ENCODE assay signal across 8 cellular contexts in the genomic region with DNA sequence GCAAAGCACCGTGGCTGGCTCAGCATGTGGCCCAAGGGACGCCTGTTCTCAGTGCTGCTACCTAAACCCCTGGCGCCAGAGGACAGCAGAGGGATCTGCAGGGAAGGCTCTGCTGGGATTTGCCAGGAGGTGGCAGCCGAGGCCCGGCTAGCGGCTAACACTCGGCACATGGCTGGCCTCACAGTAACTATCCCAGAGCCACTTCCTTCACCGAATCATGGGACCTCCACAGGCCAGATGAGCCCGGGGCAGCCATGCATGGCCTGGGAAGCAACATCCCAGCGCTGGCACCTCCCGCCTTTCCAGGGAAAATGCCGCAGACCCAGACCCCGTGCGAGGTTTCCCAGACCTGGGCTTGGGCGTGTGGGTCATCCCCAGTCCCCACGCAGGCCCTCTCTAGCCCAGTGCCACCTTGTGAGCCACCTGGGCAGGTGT. TPM values are rescaled to one million over a fixed set of nuclear protein-coding genes. Genes with fewer than 3 reads are reported as not detected.
A peak's percentile ranks its signal among the peaks of the same experiment; 100 is the strongest.
DNase-seq lines count a peak whose midpoint lies in the region; ATAC-seq lines count a peak whose summit lies in the region.

No MANE protein-coding gene starts in this region.

- H3K4me3 ChIP-seq in naive thymus-derived CD4-positive, alpha-beta T cell (ENCODE audit: low read length): no peak overlapping the region

- POLR2A ChIA-PET in naive thymus-derived CD4-positive, alpha-beta T cell (lab: Charles Lee): no interaction called here

- no peak overlapping the region for H3K27ac Mint-ChIP-seq in naive thymus-derived CD4-positive, alpha-beta T cell
- no peak overlapping the region for H3K27ac Mint-ChIP-seq in stimulated activated memory B cell treated with anti-CD40 and anti-IgM and Interleukin-4, amounts not matched to agents 10 μg/mL and 1 μg/mL and 100 μg/mL, for 72 hours

- CTCF ChIA-PET in naive thymus-derived CD4-positive, alpha-beta T cell (lab: Charles Lee): interaction anchor here (0.7 to 1.2 kb wide), 3 partner anchors 119 to 133 kb away, joined by 3 to 4 read pairs (median 3); no protein-coding TSS in a partner anchor

- H3K9me3 Mint-ChIP-seq in naive thymus-derived CD4-positive, alpha-beta T cell: peaks cover 0 to 8% (median 0%) of the 10 kb centered on the region in 11 donors
- peaks cover 2% of the 10 kb centered on the region for H3K9me3 Mint-ChIP-seq in stimulated activated memory B cell treated with anti-CD40 and anti-IgM and Interleukin-4, amounts not matched to agents 10 μg/mL and 1 μg/mL and 100 μg/mL, for 72 hours

- H3K4me3 Mint-ChIP-seq in naive thymus-derived CD4-positive, alpha-beta T cell: no peak overlapping the region
- no peak overlapping the region for H3K4me3 Mint-ChIP-seq in stimulated activated memory B cell treated with anti-CD40 and anti-IgM and Interleukin-4, amounts not matched to agents 10 μg/mL and 1 μg/mL and 100 μg/mL, for 72 hours

- H3K4me1 ChIP-seq in naive thymus-derived CD4-positive, alpha-beta T cell (ENCODE audit: control insufficient read depth in 2 of 2, insufficient read depth in 2 of 2, low read length in 2 of 2): peaks cover 0 to 6% of the 10 kb centered on the region in 2 donors

- H3K27me3 ChIP-seq in naive thymus-derived CD4-positive, alpha-beta T cell (ENCODE audit: control insufficient read depth in 2 of 2, insufficient read depth in 2 of 2, low read length in 2 of 2): no peaks in the 10 kb centered on the region

- H3K36me3 ChIP-seq in naive thymus-derived CD4-positive, alpha-beta T cell (ENCODE audit: control insufficient read depth in 2 of 3, insufficient read depth in 3 of 3, low read length in 3 of 3): no peaks in the 10 kb centered on the region

- no peak overlapping the region for H3K27ac ChIP-seq in naive thymus-derived CD4-positive, alpha-beta T cell (ENCODE audit: low read depth, low read length)

- H3K27me3 Mint-ChIP-seq in naive thymus-derived CD4-positive, alpha-beta T cell: no peaks in the 10 kb centered on the region
- H3K27me3 Mint-ChIP-seq in stimulated activated memory B cell treated with anti-CD40 and anti-IgM and Interleukin-4, amounts not matched to agents 10 μg/mL and 1 μg/mL and 100 μg/mL, for 72 hours: no peaks in the 10 kb centered on the region

- intact Hi-C loops in naive thymus-derived CD4-positive, alpha-beta T cell (cut with micrococcal nuclease): loop anchor here (1.0 to 5.0 kb wide), 5 partner anchors 86 to 414 kb away; no protein-coding TSS in a partner anchor

- ATAC-seq in HG02840 (IDR thresholded peaks at IDR 0.05; ENCODE audit: low FRiP score, unreplicated experiment) (peak; percentile 70), esophagus mucosa (peak; percentile 90)
- peak; percentile 96 for ATAC-seq in naive thymus-derived CD4-positive, alpha-beta T cell
- ATAC-seq in stimulated activated memory B cell treated with anti-CD40 and anti-IgM and Interleukin-4, amounts not matched to agents 10 μg/mL and 1 μg/mL and 100 μg/mL, for 72 hours: peak; percentile 74

- no peaks in the 10 kb centered on the region for H3K9me3 ChIP-seq in naive thymus-derived CD4-positive, alpha-beta T cell (ENCODE audit: control insufficient read depth in 2 of 3, low read length in 3 of 3)

- H3K36me3 Mint-ChIP-seq in naive thymus-derived CD4-positive, alpha-beta T cell: peaks cover 2 to 31% (median 9%) of the 10 kb centered on the region in 5 donors
- H3K36me3 Mint-ChIP-seq in stimulated activated memory B cell treated with anti-CD40 and anti-IgM and Interleukin-4, amounts not matched to agents 10 μg/mL and 1 μg/mL and 100 μg/mL, for 72 hours: peaks cover 16% of the 10 kb centered on the region

- DNase-seq in NCI-H2081 (lab: John Stamatoyannopoulos, UW) (peak; percentile 40 to 52), NCI-H2081 treated with DMSO at 0.1 percent for 48 hours (lab: John Stamatoyannopoulos, UW) (no peak), NOMO-1 treated with DMSO at 0.1 percent for 48 hours (lab: John Stamatoyannopoulos, UW; ENCODE audit: unreplicated experiment) (peak; percentile 79), activated T-cell treated with anti-CD3 and anti-CD28 coated beads for 24 hours (ENCODE audit: low read depth) (peak; percentile 55)
- peak; percentile 40 to 73 (median 60) for DNase-seq in naive thymus-derived CD4-positive, alpha-beta T cell

- peaks cover 0 to 8% (median 5%) of the 10 kb centered on the region in 7 donors for H3K4me1 Mint-ChIP-seq in naive thymus-derived CD4-positive, alpha-beta T cell
- H3K4me1 Mint-ChIP-seq in stimulated activated memory B cell treated with anti-CD40 and anti-IgM and Interleukin-4, amounts not matched to agents 10 μg/mL and 1 μg/mL and 100 μg/mL, for 72 hours: peaks cover 10% of the 10 kb centered on the region

RNA-seq across cellular contexts. Expression of gene DPYSL4, which starts 36.4 kb away (rescaled TPM):
- total RNA-seq in esophagus mucosa: 1.6 TPM
- total RNA-seq in naive thymus-derived CD4-positive, alpha-beta T cell: 10 to 100 TPM in 2 of 5 experiments, 1 to 10 TPM in 2, under 1 TPM in 1; 0.66 to 60.0 (median 9.4) TPM
- polyA plus RNA-seq in naive thymus-derived CD4-positive, alpha-beta T cell: 10 to 100 TPM in 1 of 2 donors, under 1 TPM in 1; 0.35 to 18.2 TPM
